Comparison of ENCODE assay signal across 8 cellular contexts in genomic region chrX:47560831-47561652, GRCh38. TPM values are rescaled to one million over a fixed set of nuclear protein-coding genes. Genes with fewer than 3 reads are reported as not detected.
A peak's percentile ranks its signal among the peaks of the same experiment; 100 is the strongest.
DNase-seq lines count a peak whose midpoint lies in the region; ATAC-seq and TF ChIP-seq lines count a peak whose summit lies in the region.

TSS of gene ARAF (plus strand) at chrX:47561205. CDS start at chrX:47562968, 1,763 bp downstream.

- peak within 1 kb of the TSS; percentile 77 for H3K4me3 ChIP-seq in AG10803 (ENCODE audit: low read length)

- peak; percentile 82 for ATAC-seq in GM19043 (IDR thresholded peaks at IDR 0.05; ENCODE audit: low read depth, unreplicated experiment)
- peak; percentile 79 for ATAC-seq in HG03378 (IDR thresholded peaks at IDR 0.05; ENCODE audit: unreplicated experiment)

- DNase-seq in AG10803 (ENCODE audit: low read depth) (peak; percentile 99), NCI-H460 (ENCODE audit: extremely low read depth, low read depth) (peak; percentile 100), cerebellar nuclear complex (lab: John Stamatoyannopoulos, UW) (peak; percentile 72 to 93), islet precursor cell (peak; percentile 99)
- peak; percentile 85 for DNase-seq in activated CD4-positive, CD25-positive, alpha-beta regulatory T cell treated with anti-CD3 and anti-CD28 coated beads, Interleukin-2, amount 50 U/mL, for 72 hours
- DNase-seq in stimulated activated CD4-positive, alpha-beta T cell treated with anti-CD3 and anti-CD28 coated beads, Interleukin-12 subunit alpha, Interleukin-12 subunit beta, amount 100 ng/mL, for 48 hours (ENCODE audit: low read depth in 2 of 3, low spot score in 1 of 3), result peak; percentile 90 to 94 (median 91)

- TF ChIP-seq CTCF in AG10803 (conservative IDR thresholded peaks at IDR 0.05; ENCODE audit: low read length), result no peak

RNA-seq across cellular contexts. Expression of gene ARAF, which starts in this region (rescaled TPM):
- 51.6 and 57.0 TPM in 2 replicates for total RNA-seq in NCI-H460 (2014; rRNA removed; shearing (Covaris generic))
- 67.0 and 69.3 TPM in 2 replicates for polyA plus RNA-seq in NCI-H460 (2014; cell fraction: nucleus; rRNA removed)

Comparison
In these comparisons a context has a peak if more than half of its experiments do, and no peak if none do; other contexts are left out.
1. Peak in every context shown above with its lines: DNase-seq, ATAC-seq and H3K4me3 ChIP-seq.